Comparison of ENCODE assay signal across 28 cellular contexts in the genomic region with DNA sequence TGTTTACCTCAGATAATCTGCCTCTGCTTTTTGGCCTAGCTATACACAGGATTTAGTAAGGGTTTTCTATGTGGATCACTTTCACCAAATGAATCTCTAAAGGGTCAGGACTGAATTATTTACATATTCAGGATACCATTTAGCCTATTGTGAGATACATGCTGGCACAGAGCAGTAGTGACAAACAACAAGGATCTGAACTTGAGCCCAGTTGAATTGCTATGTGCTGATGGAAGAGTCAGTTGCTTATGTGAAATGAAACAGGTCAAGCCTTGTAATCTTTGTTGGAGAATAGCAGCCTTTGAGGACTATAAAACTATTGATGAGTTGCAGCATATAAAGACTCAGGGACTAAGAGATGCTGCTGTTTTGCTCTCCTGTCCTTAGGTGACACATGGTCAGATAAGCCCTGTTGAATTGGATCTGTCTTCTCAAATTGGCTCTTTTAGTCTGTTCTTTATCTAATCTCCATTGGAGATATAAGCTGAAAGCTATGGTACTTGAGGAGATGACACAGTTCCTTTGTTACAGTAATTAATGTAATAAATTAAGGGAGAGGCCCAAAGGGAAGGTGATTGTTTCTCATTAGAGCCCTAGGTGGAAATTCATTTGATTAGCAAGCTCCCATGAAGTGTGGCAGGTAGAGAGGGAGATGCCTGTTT. TPM values are rescaled to one million over a fixed set of nuclear protein-coding genes. Genes with fewer than 3 reads are reported as not detected.
DNase-seq lines count a peak whose midpoint lies in the region; ATAC-seq and TF ChIP-seq lines count a peak whose summit lies in the region.
"Had no signal": no experiment of that assay in that cellular context is flagged by ENCODE, and none has a peak within 500 bp of the region (broad histone marks: within the 10 kb centered on the region; RNA-seq: fewer than 3 reads in every experiment).

No MANE protein-coding gene starts in this region.

- no peaks in the 10 kb centered on the region for H4K20me1 ChIP-seq in GM23248 (ENCODE audit: insufficient read depth)

- H2BK5ac ChIP-seq in mesendoderm (ENCODE audit: low read length), result no peak overlapping the region

- H3K36me3 ChIP-seq in GM23248 (ENCODE audit: low read depth) (no peaks in the 10 kb centered on the region), mesendoderm (ENCODE audit: control insufficient read depth, insufficient read depth, low read length) (no peaks in the 10 kb centered on the region)
- H3K36me3 ChIP-seq: pancreas had no signal

- no peak overlapping the region for H2BK120ac ChIP-seq in mesendoderm (ENCODE audit: low read depth, low read length)

- H3K4me2 ChIP-seq in GM23248 (ENCODE audit: unreplicated experiment) (no peak overlapping the region), mesendoderm (ENCODE audit: low read length) (no peak overlapping the region)

- H3K18ac ChIP-seq in mesendoderm (ENCODE audit: low read length), result no peak overlapping the region

- POLR2A ChIA-PET in CD4-positive, alpha-beta T cell (lab: Charles Lee), result interaction anchor here (0.7 to 1.0 kb wide), 2 partner anchors 13 to 16 kb away, joined by 3 to 4 read pairs; no protein-coding TSS in a partner anchor

- ATAC-seq in CD4-positive, alpha-beta T cell (ENCODE audit: poor library complexity), result no peak
- ATAC-seq: activated CD8-positive, alpha-beta memory T cell treated with anti-CD3 and anti-CD28 coated beads, Interleukin-2, amount 10 ng/mL, durations not matched to agents 7 days and 5 days; activated T-helper 17 cell treated with anti-CD3 and anti-CD28 coated beads, Interleukin-2, amount 50 U/mL, for 72 hours; K562; pancreas; sciatic nerve had no signal

- H3K4ac ChIP-seq in mesendoderm (ENCODE audit: low read depth, low read length), result no peak overlapping the region

- CTCF ChIA-PET in CD4-positive, alpha-beta T cell (lab: Charles Lee), result no interaction called here

- H4K8ac ChIP-seq in mesendoderm (ENCODE audit: low read depth, low read length), result no peak overlapping the region

- H2BK15ac ChIP-seq in mesendoderm (replicated peaks; ENCODE audit: low read depth), result no peak overlapping the region

- no peaks in the 10 kb centered on the region for H3K9me2 ChIP-seq in GM23248 (ENCODE audit: insufficient read depth)

- no peak overlapping the region for H3K9ac ChIP-seq in GM23248
- no peak overlapping the region for H3K9ac ChIP-seq in mesendoderm (ENCODE audit: low read length)

- H3K23ac ChIP-seq in mesendoderm (ENCODE audit: low read length), result no peak overlapping the region

- H3K4me3 ChIP-seq in GM23248 (no peak overlapping the region), choroid plexus epithelial cell (ENCODE audit: low read depth, low read length) (no peak overlapping the region), mesendoderm (ENCODE audit: low read length) (no peak overlapping the region)
- H3K4me3 ChIP-seq: K562, pancreas, SJSA1, tibial artery had no signal

- no peaks in the 10 kb centered on the region for H3K27me3 ChIP-seq in CD4-positive, alpha-beta T cell (ENCODE audit: control insufficient read depth, insufficient read depth, low read length)
- H3K27me3 ChIP-seq in GM23248 (replicated peaks; ENCODE audit: insufficient read depth) (no peaks in the 10 kb centered on the region), mesendoderm (ENCODE audit: insufficient read depth, low read length, poor library complexity) (no peaks in the 10 kb centered on the region)
- H3K27me3 ChIP-seq: pancreas, SJSA1, tibial artery had no signal

- peaks cover 9% of the 10 kb centered on the region for H3K79me1 ChIP-seq in mesendoderm (ENCODE audit: low read length)

- peaks cover 65% of the 10 kb centered on the region for H3K4me1 Mint-ChIP-seq in CD4-positive, alpha-beta T cell (ENCODE audit: low read depth)

- peak overlapping the region; percentile 73 for H3K27ac Mint-ChIP-seq in CD4-positive, alpha-beta T cell
- H3K27ac Mint-ChIP-seq: activated CD4-positive, alpha-beta T cell treated with anti-CD3 and anti-CD28 coated beads, Interleukin-2, amount 10 ng/mL, durations not matched to agents 24 days and 14 days; activated CD8-positive, alpha-beta memory T cell treated with anti-CD3 and anti-CD28 coated beads, Interleukin-2, amount 10 ng/mL, durations not matched to agents 7 days and 5 days; activated naive CD8-positive, alpha-beta T cell treated with anti-CD3 and anti-CD28 coated beads, Interleukin-2, amount 10 ng/mL, durations not matched to agents 7 days and 5 days; activated T-helper 17 cell treated with anti-CD3 and anti-CD28 coated beads, Interleukin-2, amount 50 U/mL, for 72 hours; nephron progenitor cell; T-helper 2 cell treated with Interferon-gamma antibody and Interleukin-4, amounts not matched to agents 5 μg/mL and 100 μg/mL, for 36 hours had no signal

- H3K27ac ChIP-seq in CD4-positive, alpha-beta T cell (ENCODE audit: low read depth, low read length), result no peak overlapping the region
- no peak overlapping the region for H3K27ac ChIP-seq in GM23248
- no peak overlapping the region for H3K27ac ChIP-seq in mesendoderm (ENCODE audit: low read depth, low read length)
- H3K27ac ChIP-seq: epithelial cell of prostate, pancreas, SJSA1, tibial artery had no signal

- H3K79me2 ChIP-seq in GM23248 (ENCODE audit: insufficient read depth) (peaks cover 98% of the 10 kb centered on the region), mesendoderm (ENCODE audit: control insufficient read depth, insufficient read depth, low read length) (peaks cover 3% of the 10 kb centered on the region)

- intact Hi-C loops in CD4-positive, alpha-beta T cell (cut with DNase I, micrococcal nuclease), result no loop called here

- H3K9me3 Mint-ChIP-seq in CD4-positive, alpha-beta T cell, result no peaks in the 10 kb centered on the region
- H3K9me3 Mint-ChIP-seq: activated CD4-positive, alpha-beta T cell treated with anti-CD3 and anti-CD28 coated beads, Interleukin-2, amount 10 ng/mL, durations not matched to agents 24 days and 14 days; activated naive CD8-positive, alpha-beta T cell treated with anti-CD3 and anti-CD28 coated beads, Interleukin-2, amount 10 ng/mL, durations not matched to agents 7 days and 5 days; activated T-helper 17 cell treated with anti-CD3 and anti-CD28 coated beads, Interleukin-2, amount 50 U/mL, for 72 hours; CD8-positive, alpha-beta memory T cell; nephron progenitor cell; T-helper 2 cell treated with Interferon-gamma antibody and Interleukin-4, amounts not matched to agents 5 μg/mL and 100 μg/mL, for 36 hours had no signal

- H3K9me3 ChIP-seq in CD4-positive, alpha-beta T cell (ENCODE audit: control insufficient read depth, low read length), result no peaks in the 10 kb centered on the region
- no peaks in the 10 kb centered on the region for H3K9me3 ChIP-seq in GM23248 (ENCODE audit: low read depth)
- H3K9me3 ChIP-seq: pancreas, SJSA1, tibial artery had no signal

- H3K4me1 ChIP-seq in GM23248 (ENCODE audit: insufficient read depth) (no peaks in the 10 kb centered on the region), mesendoderm (ENCODE audit: control insufficient read depth, low read depth, low read length) (no peaks in the 10 kb centered on the region)
- H3K4me1 ChIP-seq: pancreas, SJSA1, tibial artery had no signal

- no peaks in the 10 kb centered on the region for H3F3A ChIP-seq in GM23248 (ENCODE audit: insufficient read depth)

- TF ChIP-seq CTCF in CD4-positive, alpha-beta T cell (IDR thresholded peaks at IDR 0.05), result no peak
- no peak for TF ChIP-seq CTCF in choroid plexus epithelial cell (conservative IDR thresholded peaks at IDR 0.05; ENCODE audit: low read depth, low read length)

- no peak overlapping the region for H3K4me3 Mint-ChIP-seq in CD4-positive, alpha-beta T cell
- H3K4me3 Mint-ChIP-seq: activated CD4-positive, alpha-beta T cell treated with anti-CD3 and anti-CD28 coated beads, Interleukin-2, amount 10 ng/mL, durations not matched to agents 24 days and 14 days; activated CD8-positive, alpha-beta memory T cell treated with anti-CD3 and anti-CD28 coated beads, Interleukin-2, amount 10 ng/mL, durations not matched to agents 7 days and 5 days; activated T-helper 17 cell treated with anti-CD3 and anti-CD28 coated beads, Interleukin-2, amount 50 U/mL, for 72 hours; CD8-positive, alpha-beta memory T cell; nephron progenitor cell; T-helper 2 cell treated with Interferon-gamma antibody and Interleukin-4, amounts not matched to agents 5 μg/mL and 100 μg/mL, for 36 hours had no signal

- H2AK5ac ChIP-seq in mesendoderm (ENCODE audit: low read length), result no peak overlapping the region

- H3K56ac ChIP-seq in mesendoderm (ENCODE audit: low read length), result no peak overlapping the region

- peaks cover 25% of the 10 kb centered on the region for H3K36me3 Mint-ChIP-seq in CD4-positive, alpha-beta T cell (ENCODE audit: low read depth)

- H4K5ac ChIP-seq in mesendoderm (ENCODE audit: low read length), result no peak overlapping the region

- H2AFZ ChIP-seq in GM23248, result no peak overlapping the region

- H3K27me3 Mint-ChIP-seq in CD4-positive, alpha-beta T cell, result no peaks in the 10 kb centered on the region
- H3K27me3 Mint-ChIP-seq: activated CD4-positive, alpha-beta T cell treated with anti-CD3 and anti-CD28 coated beads, Interleukin-2, amount 10 ng/mL, durations not matched to agents 24 days and 14 days; activated CD8-positive, alpha-beta memory T cell treated with anti-CD3 and anti-CD28 coated beads, Interleukin-2, amount 10 ng/mL, durations not matched to agents 7 days and 5 days; activated naive CD8-positive, alpha-beta T cell treated with anti-CD3 and anti-CD28 coated beads, Interleukin-2, amount 10 ng/mL, durations not matched to agents 7 days and 5 days; activated T-helper 17 cell treated with anti-CD3 and anti-CD28 coated beads, Interleukin-2, amount 50 U/mL, for 72 hours; CD8-positive, alpha-beta memory T cell had no signal

- DNase-seq in CD4-positive, alpha-beta T cell, result no peak
- DNase-seq in GM23248 (peak; percentile 46), choroid plexus epithelial cell (ENCODE audit: low read depth) (peak; percentile 44), mesendoderm (peak; percentile 82), D341Med (ENCODE audit: low spot score) (no peak), SIG-M5 treated with dmso at 0.1 percent for 504 hours (lab: John Stamatoyannopoulos, UW; ENCODE audit: unreplicated experiment) (no peak)
- no peak for DNase-seq in central memory CD4-positive, alpha-beta T cell
- DNase-seq: activated CD4-positive, alpha-beta T cell treated with anti-CD3 and anti-CD28 coated beads, Interleukin-2, amount 10 ng/mL, durations not matched to agents 24 days and 14 days; activated CD8-positive, alpha-beta memory T cell treated with anti-CD3 and anti-CD28 coated beads, Interleukin-2, amount 10 ng/mL, durations not matched to agents 7 days and 5 days; activated naive CD8-positive, alpha-beta T cell treated with anti-CD3 and anti-CD28 coated beads, Interleukin-2, amount 10 ng/mL, durations not matched to agents 7 days and 5 days; AML-193; CD8-positive, alpha-beta memory T cell; cerebellar nuclear complex; DMS53; MM.1S; NCI-H1436 treated with DMSO at 0.1 percent for 48 hours; NCI-H2171 treated with DMSO at 0.1 percent for 48 hours; NCI-H526; nephron progenitor cell; pancreas; stimulated activated naive CD4-positive, alpha-beta T cell treated with Interleukin-2 at 50 U/mL for 16 hours; tibial artery had no signal

- in situ Hi-C loops in GM23248 (cut with MboI), result no loop called here

RNA-seq across cellular contexts. Expression of gene ZNF609, which starts 30.4 kb away (rescaled TPM):
- total RNA-seq in CD4-positive, alpha-beta T cell, result 10 to 100 TPM; 62.4 to 65.3 TPM
- 11.3 and 11.9 TPM in 2 replicates for total RNA-seq in GM23248 (2014; rRNA removed; shearing (Covaris generic))
- polyA plus RNA-seq in GM23248 (2016; fragmentation: Nextera tagmentation; extraction: Ambion mirVana), result 3.8 and 6.3 TPM in 2 replicates
- 22.4 TPM for polyA plus RNA-seq in mesendoderm (2013, experiment 1 of 2)
- polyA plus RNA-seq in mesendoderm (2013, experiment 2 of 2), result 23.3 TPM

Comparison
In these comparisons a context has a peak if more than half of its experiments do, and no peak if none do; other contexts are left out.
1. DNase-seq: peak in GM23248 (single experiment), choroid plexus epithelial cell (single experiment) and mesendoderm (single experiment); none in CD4-positive, alpha-beta T cell (0 of 10), central memory CD4-positive, alpha-beta T cell (single experiment), D341Med (single experiment) and SIG-M5 treated with dmso at 0.1 percent for 504 hours (single experiment).